ENCODE assay signal across 8 cellular contexts in genomic region chr5:170809551-170809950, GRCh38. TPM values are rescaled to one million over a fixed set of nuclear protein-coding genes. Genes with fewer than 3 reads are reported as not detected.
A peak's percentile ranks its signal among the peaks of the same experiment; 100 is the strongest.
DNase-seq lines count a peak whose midpoint lies in the region; ATAC-seq and TF ChIP-seq lines count a peak whose summit lies in the region.

No MANE protein-coding gene starts in this region.

- H3K9me3 ChIP-seq in ascending aorta, result no peaks in the 10 kb centered on the region

- ATAC-seq in SK-N-SH treated with all-trans-retinoic acid at 6 μM for 48 hours (peak; percentile 89), HG03565 (IDR thresholded peaks at IDR 0.05; ENCODE audit: unreplicated experiment) (no peak), GM21576 (IDR thresholded peaks at IDR 0.05; ENCODE audit: unreplicated experiment) (no peak)

- DNase-seq in HT1080 (ENCODE audit: low read depth), result peak; percentile 61
- DNase-seq in iPS-NIHi7 (ENCODE audit: extremely low spot score), result peak; percentile 78
- DNase-seq in GM19238 (ENCODE audit: insufficient read length, low spot score), result no peak
- no peak for DNase-seq in ascending aorta (ENCODE audit: low spot score in 2 of 2)

- no peaks in the 10 kb centered on the region for H3K4me1 ChIP-seq in ascending aorta

- H3K36me3 ChIP-seq in ascending aorta, result no peaks in the 10 kb centered on the region

- no peak overlapping the region for H3K4me3 ChIP-seq in ascending aorta

- no peaks in the 10 kb centered on the region for H3K27me3 ChIP-seq in ascending aorta

- TF ChIP-seq CTCF in C4-2B (conservative IDR thresholded peaks at IDR 0.05), result peak; percentile 59
- peak in 1 of 3 experiments; percentile 15 for TF ChIP-seq CTCF in ascending aorta (IDR thresholded peaks at IDR 0.05)

- intact Hi-C loops in ascending aorta (cut with DNase I), result no loop called here

- H3K27ac ChIP-seq in C4-2B (no peak overlapping the region), ascending aorta (no peak overlapping the region)

TF ChIP-seq in SK-N-SH treated with all-trans-retinoic acid at 6 μM for 48 hours, 23 proteins besides CTCF, POLR2A, EP300 and RAD21:
- no peak for TF ChIP-seq TSHZ2 (CRISPR knock-in tag; IDR thresholded peaks at IDR 0.05)
- no peak for TF ChIP-seq ZNF565 (CRISPR knock-in tag; conservative IDR thresholded peaks at IDR 0.05; ENCODE audit: low read depth)
- TF ChIP-seq CSDC2 (CRISPR knock-in tag; IDR thresholded peaks at IDR 0.05), result no peak
- no peak for TF ChIP-seq GLIS3 (CRISPR knock-in tag; IDR thresholded peaks at IDR 0.05)
- TF ChIP-seq ZC3H10 (CRISPR knock-in tag; IDR thresholded peaks at IDR 0.05), result no peak
- TF ChIP-seq OSR1 (CRISPR knock-in tag; IDR thresholded peaks at IDR 0.05), result no peak
TF ChIP-seq in SK-N-SH treated with all-trans-retinoic acid at 6 μM for 48 hours: peak in this region for 0.

RNA-seq across cellular contexts. Expression of gene GABRP, which starts 26.0 kb away (rescaled TPM):
- total RNA-seq in HT1080 (2014; rRNA removed; shearing (Covaris generic)), result not detected in 2 replicates
- polyA plus RNA-seq in HT1080 (2015; cell fraction: cytosol; rRNA removed), result 0.23 TPM in 1 of 2 replicates, not detected in the other
- polyA plus RNA-seq in HT1080 (2015; cell fraction: nucleus; rRNA removed), result 0.78 TPM in 1 of 2 replicates, not detected in the other
- 0.43 TPM for total RNA-seq in ascending aorta

RNA-seq across cellular contexts. Expression of gene RANBP17, which starts 52.3 kb away (rescaled TPM):
- total RNA-seq in HT1080 (2014; rRNA removed; shearing (Covaris generic)), result 4.7 and 8.4 TPM in 2 replicates
- 2.5 and 3.2 TPM in 2 replicates for polyA plus RNA-seq in HT1080 (2015; cell fraction: cytosol; rRNA removed)
- polyA plus RNA-seq in HT1080 (2015; cell fraction: nucleus; rRNA removed), result 13.5 and 18.4 TPM in 2 replicates
- total RNA-seq in ascending aorta, result 0.96 TPM

Comparison
In these comparisons a context has a peak if more than half of its experiments do, and no peak if none do; other contexts are left out.
1. DNase-seq: peak in HT1080 (single experiment) and iPS-NIHi7 (single experiment); none in GM19238 (single experiment) and ascending aorta (0 of 2).